18 cellular contexts compared by ENCODE assay signal in genomic region chrX:113868716-113869115, GRCh38.
A peak's percentile ranks its signal among the peaks of the same experiment; 100 is the strongest.
DNase-seq lines count a peak whose midpoint lies in the region; ATAC-seq and TF ChIP-seq lines count a peak whose summit lies in the region.
"Had no signal": no experiment of that assay in that cellular context is flagged by ENCODE, and none has a peak within 500 bp of the region (broad histone marks: within the 10 kb centered on the region; RNA-seq: fewer than 3 reads in every experiment).

No MANE protein-coding gene starts in this region.

- H4K20me1 ChIP-seq in Loucy (ENCODE audit: insufficient read depth, low read length, poor library complexity, severe bottlenecking) (no peaks in the 10 kb centered on the region), smooth muscle cell (ENCODE audit: low read depth) (no peaks in the 10 kb centered on the region), MM.1S (ENCODE audit: insufficient read depth, low read length) (no peaks in the 10 kb centered on the region)

- H3K4me1 ChIP-seq in Loucy (ENCODE audit: insufficient read depth, low read length, poor library complexity, severe bottlenecking) (peaks cover 28% of the 10 kb centered on the region), smooth muscle cell (ENCODE audit: low read depth) (peaks cover 3% of the 10 kb centered on the region), MM.1S (ENCODE audit: low read length) (no peaks in the 10 kb centered on the region)
- H3K4me1 ChIP-seq: SJSA1 had no signal

- H3K9ac ChIP-seq in Loucy (ENCODE audit: low read depth, low read length, poor library complexity, severe bottlenecking), result no peak overlapping the region
- peak overlapping the region; percentile 69 for H3K9ac ChIP-seq in smooth muscle cell (ENCODE audit: low read depth)
- H3K9ac ChIP-seq in MM.1S (ENCODE audit: low read length), result no peak overlapping the region
- H3K9ac ChIP-seq: KMS-11 had no signal

- H2AFZ ChIP-seq in Loucy (ENCODE audit: low read length) (no peak overlapping the region), smooth muscle cell (ENCODE audit: low read depth) (no peak overlapping the region), MM.1S (ENCODE audit: low read length) (no peak overlapping the region)

- H3K4me2 ChIP-seq in Loucy (ENCODE audit: low read depth, low read length, poor library complexity, severe bottlenecking) (peak overlapping the region; percentile 70), smooth muscle cell (peak overlapping the region; percentile 79), MM.1S (ENCODE audit: low read depth, low read length) (no peak overlapping the region)
- H3K4me2 ChIP-seq: KMS-11 had no signal

- H3K9me3 ChIP-seq in Loucy (ENCODE audit: insufficient read depth, low read depth, low read length), result no peaks in the 10 kb centered on the region
- H3K9me3 ChIP-seq in smooth muscle cell (replicated peaks; ENCODE audit: low read depth), result no peaks in the 10 kb centered on the region
- H3K9me3 ChIP-seq in MM.1S (replicated peaks; ENCODE audit: insufficient read depth, low read length), result no peaks in the 10 kb centered on the region
- H3K9me3 ChIP-seq: SJSA1 had no signal

- ATAC-seq in GM21825 (IDR thresholded peaks at IDR 0.05; ENCODE audit: unreplicated experiment), result no peak
- ATAC-seq: Right ventricle myocardium inferior had no signal

- H3K27ac ChIP-seq in smooth muscle cell (ENCODE audit: low read depth) (peak overlapping the region; percentile 92), MM.1S (ENCODE audit: low read length) (no peak overlapping the region)
- H3K27ac ChIP-seq: 22Rv1, KMS-11, SJSA1 had no signal

- H3F3A ChIP-seq in Loucy (ENCODE audit: low read depth) (peaks cover 4% of the 10 kb centered on the region; the same call in 1 of the 2 replicates), smooth muscle cell (ENCODE audit: low read depth) (peaks cover 4% of the 10 kb centered on the region), MM.1S (ENCODE audit: insufficient read depth, low read length) (no peaks in the 10 kb centered on the region)

- H3K36me3 ChIP-seq in Loucy (ENCODE audit: insufficient read depth, low read length) (no peaks in the 10 kb centered on the region), smooth muscle cell (ENCODE audit: low read depth) (no peaks in the 10 kb centered on the region), MM.1S (replicated peaks; ENCODE audit: insufficient read depth, low read length) (no peaks in the 10 kb centered on the region)
- H3K36me3 ChIP-seq: SJSA1 had no signal

- H3K4me3 ChIP-seq in Loucy (ENCODE audit: low read length, poor library complexity, severe bottlenecking) (peak overlapping the region; percentile 51), fibroblast of pulmonary artery (replicated peaks; ENCODE audit: low read depth, low read length) (no peak overlapping the region), smooth muscle cell (peak overlapping the region; percentile 12), MM.1S (ENCODE audit: low read length) (no peak overlapping the region)
- H3K4me3 ChIP-seq: SJSA1 had no signal

- H3K79me2 ChIP-seq in Loucy (ENCODE audit: insufficient read depth, low read length), result no peaks in the 10 kb centered on the region
- H3K79me2 ChIP-seq in smooth muscle cell (ENCODE audit: low read depth), result no peaks in the 10 kb centered on the region
- no peaks in the 10 kb centered on the region for H3K79me2 ChIP-seq in MM.1S (ENCODE audit: low read length)

- 18% methylated on average over 3 of the region's 3 CpGs for WGBS in smooth muscle cell (ENCODE audit: low lambda C conversion rate)

- no peak for TF ChIP-seq CTCF in Loucy (conservative IDR thresholded peaks at IDR 0.05; ENCODE audit: low read length)
- no peak for TF ChIP-seq CTCF in fibroblast of pulmonary artery (IDR thresholded peaks at IDR 0.05; ENCODE audit: low read length, missing control alignments)
- no peak for TF ChIP-seq CTCF in smooth muscle cell (IDR thresholded peaks at IDR 0.05; ENCODE audit: borderline replicate concordance, insufficient read depth, poor library complexity, severe bottlenecking)
- TF ChIP-seq CTCF in MM.1S (IDR thresholded peaks at IDR 0.05; ENCODE audit: low read length), result no peak

- DNase-seq in DMS53 (lab: John Stamatoyannopoulos, UW), result peak; percentile 9
- DNase-seq in DMS53 treated with DMSO at 0.1 percent for 48 hours (lab: John Stamatoyannopoulos, UW; ENCODE audit: unreplicated experiment), result no peak
- peak; percentile 0 for DNase-seq in fibroblast of pulmonary artery (ENCODE audit: low read depth)
- DNase-seq in smooth muscle cell (lab: John Stamatoyannopoulos, UW; ENCODE audit: unreplicated experiment), result no peak
- no peak for DNase-seq in MM.1S
- no peak for DNase-seq in HuH-7 (ENCODE audit: low spot score)
- DNase-seq: DMS79, NCI-H1694 treated with DMSO at 0.1 percent for 48 hours, NCI-H2081 treated with DMSO at 0.1 percent for 48 hours, NCI-H2171 treated with DMSO at 0.1 percent for 48 hours, NCI-H524 treated with DMSO at 0.1 percent for 48 hours, NCI-H82 had no signal

- H3K27me3 ChIP-seq in Loucy (ENCODE audit: insufficient read depth, low read length, poor library complexity, severe bottlenecking) (no peaks in the 10 kb centered on the region), smooth muscle cell (ENCODE audit: low read depth) (no peaks in the 10 kb centered on the region), MM.1S (replicated peaks; ENCODE audit: insufficient read depth, low read length) (no peaks in the 10 kb centered on the region)
- H3K27me3 ChIP-seq: SJSA1 had no signal

- no peaks in the 10 kb centered on the region for H3K9me2 ChIP-seq in Loucy (replicated peaks; ENCODE audit: low read depth, low read length)
- H3K9me2 ChIP-seq in MM.1S (replicated peaks; ENCODE audit: insufficient read depth, low read length), result no peaks in the 10 kb centered on the region

Comparison
In these comparisons a context has a peak if more than half of its experiments do, and no peak if none do; other contexts are left out.
1. DNase-seq: peak in DMS53 (single experiment) and fibroblast of pulmonary artery (single experiment); none in DMS53 treated with DMSO at 0.1 percent for 48 hours (single experiment), smooth muscle cell (single experiment), MM.1S (single experiment) and HuH-7 (single experiment).
2. H3K4me3 ChIP-seq: peak in Loucy (single experiment) and smooth muscle cell (single experiment); none in fibroblast of pulmonary artery (single experiment) and MM.1S (single experiment).